Comparison of ENCODE assay signal across 18 cellular contexts in genomic region chr9:18274693-18275092, GRCh38.
DNase-seq lines count a peak whose midpoint lies in the region; ATAC-seq, FAIRE-seq and TF ChIP-seq lines count a peak whose summit lies in the region.
"Had no signal": no experiment of that assay in that cellular context is flagged by ENCODE, and none has a peak within 500 bp of the region (broad histone marks: within the 10 kb centered on the region; RNA-seq: fewer than 3 reads in every experiment).

No MANE protein-coding gene starts in this region.

- no peaks in the 10 kb centered on the region for H3K27me3 ChIP-seq in A673 (replicated peaks; ENCODE audit: insufficient read depth, low read depth, low read length, poor library complexity)
- H3K27me3 ChIP-seq in keratinocyte (ENCODE audit: control insufficient read depth, extremely low read depth, insufficient read depth, low read length), result no peaks in the 10 kb centered on the region
- H3K27me3 ChIP-seq: MG63 had no signal

- H3K36me3 Mint-ChIP-seq in endothelial cell (ENCODE audit: low read depth, unreplicated experiment), result peaks cover 3% of the 10 kb centered on the region

- intact Hi-C loops in A673 (cut with micrococcal nuclease; ENCODE audit: unreplicated experiment), result no loop called here

- no peaks in the 10 kb centered on the region for H3K9me3 ChIP-seq in A673 (ENCODE audit: low read depth, low read length, poor library complexity, severe bottlenecking)
- H3K9me3 ChIP-seq in keratinocyte (ENCODE audit: control insufficient read depth, low read depth, low read length), result peaks cover 6% of the 10 kb centered on the region

- dilution Hi-C loops in keratinocyte (cut with MboI; ENCODE audit: extremely low pct_ligation_motif_present, low sequenced_read_pairs), result no loop called here

- no peaks in the 10 kb centered on the region for H3K9me3 Mint-ChIP-seq in endothelial cell (ENCODE audit: unreplicated experiment)

- no peak overlapping the region for H3K27ac ChIP-seq in A673 (ENCODE audit: low read depth, low read length, poor library complexity, severe bottlenecking)
- H3K27ac ChIP-seq in keratinocyte (ENCODE audit: control insufficient read depth, insufficient read depth, low read length), result peak overlapping the region; percentile 89

- no TSS peak for BruUV-seq in A673 (replicated peaks; lab: Mats Ljungman, UMichigan)

- H3K36me3 ChIP-seq in A673 (ENCODE audit: insufficient read depth, low read length, poor library complexity, severe bottlenecking), result no peaks in the 10 kb centered on the region
- no peaks in the 10 kb centered on the region for H3K36me3 ChIP-seq in keratinocyte (ENCODE audit: control insufficient read depth in 2 of 2, extremely low read depth in 1 of 2, insufficient read depth in 2 of 2, low read length in 2 of 2)
- H3K36me3 ChIP-seq: MG63 had no signal

- no peak for FAIRE-seq in keratinocyte (lab: Jason Lieb, UNC)
- FAIRE-seq: GM19239 had no signal

- CTCF ChIA-PET in A673 (lab: Charles Lee), result no interaction called here

- H3K4me3 Mint-ChIP-seq in endothelial cell (ENCODE audit: unreplicated experiment), result no peak overlapping the region
- H3K4me3 Mint-ChIP-seq: activated CD4-positive, alpha-beta T cell treated with anti-CD3 and anti-CD28 coated beads, Interleukin-2, amount 10 ng/mL, durations not matched to agents 24 days and 14 days had no signal

- H3K4me3 ChIP-seq in A673 (ENCODE audit: low read depth, low read length, poor library complexity, severe bottlenecking) (no peak overlapping the region), keratinocyte (ENCODE audit: control insufficient read depth in 2 of 3, extremely low read depth in 1 of 3, insufficient read depth in 2 of 3, low read depth in 1 of 3, low read length in 3 of 3) (no peak overlapping the region)
- H3K4me3 ChIP-seq: MG63 had no signal

- peak; percentile 1 for DNase-seq in A673 (ENCODE audit: low spot score)
- peak; percentile 29 for DNase-seq in NCI-H446 treated with DMSO at 0.1 percent for 48 hours (lab: John Stamatoyannopoulos, UW)
- peak; percentile 86 for DNase-seq in dermis blood vessel endothelial cell
- no peak for DNase-seq in keratinocyte (ENCODE audit: low read depth, low spot score)
- DNase-seq in stimulated activated CD4-positive, alpha-beta T cell treated with anti-CD3 and anti-CD28 coated beads, Interleukin-4, amount 100 ng/mL, for 1 hour, result no peak
- DNase-seq in endothelial cell (ENCODE audit: low spot score), result no peak
- DNase-seq in SIG-M5 treated with dmso at 0.1 percent for 504 hours (lab: John Stamatoyannopoulos, UW; ENCODE audit: unreplicated experiment), result no peak
- DNase-seq: activated CD4-positive, alpha-beta T cell treated with anti-CD3 and anti-CD28 coated beads, Interleukin-2, amount 10 ng/mL, durations not matched to agents 24 days and 14 days; activated T-cell treated with anti-CD3 and anti-CD28 coated beads for 4 hours; cerebellar nuclear complex; erythroblast; MG63; NCI-H1930; right cardiac atrium had no signal

- H3K4me1 ChIP-seq in A673 (ENCODE audit: insufficient read depth, low read length, poor library complexity, severe bottlenecking) (no peaks in the 10 kb centered on the region), keratinocyte (ENCODE audit: control insufficient read depth, extremely low read depth, insufficient read depth, low read length) (peaks cover 8% of the 10 kb centered on the region)

- no peak overlapping the region for H2AFZ ChIP-seq in keratinocyte (ENCODE audit: control insufficient read depth, low read length)

- peak overlapping the region; percentile 29 for H3K9ac ChIP-seq in keratinocyte (ENCODE audit: control insufficient read depth, extremely low read depth, insufficient read depth, low read length)

- H3K4me2 ChIP-seq in keratinocyte (ENCODE audit: control insufficient read depth, extremely low read depth, insufficient read depth, low read depth, low read length), result peak overlapping the region; percentile 23

- no peaks in the 10 kb centered on the region for H4K20me1 ChIP-seq in keratinocyte (ENCODE audit: control insufficient read depth, extremely low read depth, insufficient read depth, low read length)

- POLR2A ChIA-PET in A673 (lab: Charles Lee; ENCODE audit: low non-redundant PET), result no interaction called here

- ATAC-seq in GM19035 (IDR thresholded peaks at IDR 0.05; ENCODE audit: unreplicated experiment), result no peak
- ATAC-seq: activated naive CD4-positive, alpha-beta T cell treated with anti-CD3 and anti-CD28 coated beads, Interleukin-2, amount 50 U/mL, for 72 hours; right cardiac atrium; Right ventricle myocardium inferior had no signal

- no peaks in the 10 kb centered on the region for H3K4me1 Mint-ChIP-seq in endothelial cell (ENCODE audit: unreplicated experiment)
- H3K4me1 Mint-ChIP-seq: activated CD4-positive, alpha-beta T cell treated with anti-CD3 and anti-CD28 coated beads, Interleukin-2, amount 10 ng/mL, durations not matched to agents 24 days and 14 days had no signal

- TF ChIP-seq CTCF in A673 (conservative IDR thresholded peaks at IDR 0.05; ENCODE audit: low read depth, low read length) (no peak), keratinocyte (optimal IDR thresholded peaks at IDR 0.05 in 1 of 3, IDR thresholded peaks at IDR 0.05 in 1 of 3, conservative IDR thresholded peaks at IDR 0.05 in 1 of 3; ENCODE audit: extremely low read depth in 1 of 3, insufficient read depth in 2 of 3, low read length in 3 of 3) (no peak), endothelial cell (IDR thresholded peaks at IDR 0.05; ENCODE audit: unreplicated experiment) (no peak)

- no peak overlapping the region for H3K27ac Mint-ChIP-seq in endothelial cell (ENCODE audit: unreplicated experiment)
- H3K27ac Mint-ChIP-seq: activated CD4-positive, alpha-beta T cell treated with anti-CD3 and anti-CD28 coated beads, Interleukin-2, amount 10 ng/mL, durations not matched to agents 24 days and 14 days; activated naive CD4-positive, alpha-beta T cell treated with anti-CD3 and anti-CD28 coated beads, Interleukin-2, amount 50 U/mL, for 72 hours had no signal

- no peaks in the 10 kb centered on the region for H3K9me1 ChIP-seq in keratinocyte (ENCODE audit: control insufficient read depth, extremely low read depth, insufficient read depth, low read length)

- H3K27me3 Mint-ChIP-seq in endothelial cell (ENCODE audit: unreplicated experiment), result no peaks in the 10 kb centered on the region

- no peaks in the 10 kb centered on the region for H3K79me2 ChIP-seq in keratinocyte (ENCODE audit: control insufficient read depth, insufficient read depth, low read length)

Comparison
In these comparisons a context has a peak if more than half of its experiments do, and no peak if none do; other contexts are left out.
1. DNase-seq: peak in A673 (single experiment), NCI-H446 treated with DMSO at 0.1 percent for 48 hours (single experiment) and dermis blood vessel endothelial cell (single experiment); none in keratinocyte (single experiment), stimulated activated CD4-positive, alpha-beta T cell treated with anti-CD3 and anti-CD28 coated beads, Interleukin-4, amount 100 ng/mL, for 1 hour (single experiment), endothelial cell (single experiment) and SIG-M5 treated with dmso at 0.1 percent for 504 hours (single experiment).